In the genomic region with DNA sequence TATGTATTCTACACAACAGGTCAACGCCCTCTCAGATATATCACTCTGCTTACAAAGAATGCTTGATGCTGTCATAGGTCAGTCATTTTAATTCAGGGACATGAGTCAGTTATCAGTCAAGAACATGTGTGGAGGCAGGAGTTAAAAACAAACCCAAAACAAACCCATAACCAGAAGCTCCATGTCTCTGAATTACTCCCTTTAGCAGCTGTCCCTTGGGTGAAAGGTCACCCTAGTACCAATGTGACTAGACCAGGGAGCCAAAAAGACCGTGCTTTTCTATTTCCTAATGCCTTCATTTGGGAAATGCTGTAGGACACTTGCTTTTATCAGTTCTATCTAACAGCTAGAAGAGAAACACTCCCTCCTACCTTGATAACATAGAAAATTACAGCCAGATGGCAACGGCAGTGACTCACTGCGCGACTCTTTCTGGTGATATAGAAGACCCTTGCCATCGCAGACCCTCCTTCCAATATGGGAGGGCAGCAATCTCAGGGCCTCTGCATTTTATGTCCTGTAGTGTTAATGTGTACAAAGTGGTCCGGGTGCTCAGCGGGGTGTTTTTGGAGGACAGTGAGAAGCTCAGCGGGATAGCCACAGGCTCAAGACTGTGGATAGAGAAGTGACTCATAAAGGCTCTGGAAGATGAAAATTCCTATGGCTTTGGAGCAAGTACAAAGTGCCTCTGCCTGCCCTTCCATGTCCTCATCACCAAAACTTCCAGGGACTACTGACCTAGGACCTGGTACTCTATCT, we compare ENCODE assay signal across 11 cellular contexts. TPM values are rescaled to one million over a fixed set of nuclear protein-coding genes. Genes with fewer than 3 reads are reported as not detected.
DNase-seq lines count a peak whose midpoint lies in the region; ATAC-seq and TF ChIP-seq lines count a peak whose summit lies in the region.
"Had no signal": no experiment of that assay in that cellular context is flagged by ENCODE, and none has a peak within 500 bp of the region (broad histone marks: within the 10 kb centered on the region; RNA-seq: fewer than 3 reads in every experiment).

No MANE protein-coding gene starts in this region.

- intact Hi-C loops in left cardiac atrium (cut with DNase I) (loop anchor here in 1 of 2 donors (5.0 to 10.0 kb wide), 2 partner anchors 115 to 382 kb away; no protein-coding TSS in a partner anchor), CD14-positive monocyte (cut with micrococcal nuclease) (no loop called here)

- H3K4me3 ChIP-seq in adipocyte (ENCODE audit: low read length), result peak overlapping the region; percentile 30
- no peak overlapping the region for H3K4me3 ChIP-seq in stomach smooth muscle (ENCODE audit: low read length in 2 of 2)

- H3K27me3 Mint-ChIP-seq in CD14-positive monocyte (ENCODE audit: low read depth in 3 of 3), result peaks cover 0 to 4% (median 3%) of the 10 kb centered on the region in 3 donors
- H3K27me3 Mint-ChIP-seq: dendritic cell treated with granulocyte-macrophage colony-stimulating factor and Interleukin-4, amounts not matched to agents 40 ng/mL and 50 ng/mL, for 4 days had no signal

- no peak overlapping the region for H3K27ac Mint-ChIP-seq in CD14-positive monocyte
- H3K27ac Mint-ChIP-seq: dendritic cell treated with granulocyte-macrophage colony-stimulating factor and Interleukin-4, amounts not matched to agents 40 ng/mL and 50 ng/mL, for 4 days had no signal

- H3K4me3 Mint-ChIP-seq in CD14-positive monocyte, result no peak overlapping the region
- H3K4me3 Mint-ChIP-seq: dendritic cell treated with granulocyte-macrophage colony-stimulating factor and Interleukin-4, amounts not matched to agents 40 ng/mL and 50 ng/mL, for 4 days had no signal

- ATAC-seq in left cardiac atrium, result peak; percentile 25 to 76
- no peak for ATAC-seq in HG02981 (IDR thresholded peaks at IDR 0.05; ENCODE audit: unreplicated experiment)
- ATAC-seq in GM21717 (IDR thresholded peaks at IDR 0.05; ENCODE audit: unreplicated experiment), result no peak

- peak overlapping the region; percentile 11 for H3K27ac ChIP-seq in stomach smooth muscle (ENCODE audit: low read length)

- peaks cover 66% of the 10 kb centered on the region for H3K4me1 ChIP-seq in adipocyte (ENCODE audit: control insufficient read depth, insufficient read depth, low read length)
- peaks cover 11% of the 10 kb centered on the region for H3K4me1 ChIP-seq in stomach smooth muscle (ENCODE audit: control insufficient read depth, insufficient read depth, low read length)

- H3K9ac ChIP-seq in adipocyte (ENCODE audit: low read length), result peak overlapping the region; percentile 9
- no peak overlapping the region for H3K9ac ChIP-seq in stomach smooth muscle (ENCODE audit: low read length in 2 of 2)

- peaks cover 43% of the 10 kb centered on the region for H3K36me3 ChIP-seq in adipocyte (ENCODE audit: control insufficient read depth, insufficient read depth, low read length, severe bottlenecking)
- H3K36me3 ChIP-seq in stomach smooth muscle (ENCODE audit: control insufficient read depth in 2 of 2, insufficient read depth in 2 of 2, low read length in 2 of 2), result peaks cover 29 to 37% of the 10 kb centered on the region in 2 donors

- H3K27me3 ChIP-seq in adipocyte (replicated peaks; ENCODE audit: control insufficient read depth, insufficient read depth, low read length) (no peaks in the 10 kb centered on the region), stomach smooth muscle (ENCODE audit: control insufficient read depth in 1 of 2, insufficient read depth in 2 of 2, low read length in 2 of 2) (no peaks in the 10 kb centered on the region)

- H3K4me1 Mint-ChIP-seq in CD14-positive monocyte, result no peaks in the 10 kb centered on the region

- H3K9me3 ChIP-seq in adipocyte (ENCODE audit: control insufficient read depth, low read length) (no peaks in the 10 kb centered on the region), stomach smooth muscle (ENCODE audit: control insufficient read depth in 2 of 2, low read length in 2 of 2) (no peaks in the 10 kb centered on the region)

- TF ChIP-seq CTCF in CD14-positive monocyte (IDR thresholded peaks at IDR 0.05), result no peak

- no peaks in the 10 kb centered on the region for H3K36me3 Mint-ChIP-seq in CD14-positive monocyte

- DNase-seq in HT1080 (ENCODE audit: low read depth) (peak; percentile 84), adipocyte (ENCODE audit: low read depth) (peak; percentile 79), left cardiac atrium (no peak), CD14-positive monocyte (ENCODE audit: low spot score) (no peak)
- DNase-seq in effector CD8-positive, alpha-beta T cell (lab: John Stamatoyannopoulos, UW), result no peak
- DNase-seq: activated CD4-positive, alpha-beta T cell treated with anti-CD3 and anti-CD28 coated beads for 4 hours; NCI-H2171 treated with DMSO at 0.1 percent for 48 hours had no signal

- no peaks in the 10 kb centered on the region for H3K9me3 Mint-ChIP-seq in CD14-positive monocyte
- H3K9me3 Mint-ChIP-seq: dendritic cell treated with granulocyte-macrophage colony-stimulating factor and Interleukin-4, amounts not matched to agents 40 ng/mL and 50 ng/mL, for 4 days had no signal

RNA-seq across cellular contexts. Expression of a gene that starts 24.8 kb away (rescaled TPM):
- total RNA-seq in HT1080 (2014; rRNA removed; shearing (Covaris generic)), result not detected in 2 replicates
- not detected in 2 replicates for polyA plus RNA-seq in HT1080 (2015; cell fraction: cytosol; rRNA removed)
- polyA plus RNA-seq in HT1080 (2015; cell fraction: nucleus; rRNA removed), result not detected in 2 replicates
- total RNA-seq in left cardiac atrium, result not detected
- not detected for polyA plus RNA-seq in CD14-positive monocyte

Comparison
In these comparisons a context has a peak if more than half of its experiments do, and no peak if none do; other contexts are left out.
1. DNase-seq: peak in HT1080 (single experiment) and adipocyte (single experiment); none in left cardiac atrium (single experiment), CD14-positive monocyte (single experiment) and effector CD8-positive, alpha-beta T cell (single experiment).
2. ATAC-seq: peak in left cardiac atrium (2 of 2); none in HG02981 (single experiment) and GM21717 (single experiment).